ENCODE assay signal across 7 cellular contexts in the genomic region with DNA sequence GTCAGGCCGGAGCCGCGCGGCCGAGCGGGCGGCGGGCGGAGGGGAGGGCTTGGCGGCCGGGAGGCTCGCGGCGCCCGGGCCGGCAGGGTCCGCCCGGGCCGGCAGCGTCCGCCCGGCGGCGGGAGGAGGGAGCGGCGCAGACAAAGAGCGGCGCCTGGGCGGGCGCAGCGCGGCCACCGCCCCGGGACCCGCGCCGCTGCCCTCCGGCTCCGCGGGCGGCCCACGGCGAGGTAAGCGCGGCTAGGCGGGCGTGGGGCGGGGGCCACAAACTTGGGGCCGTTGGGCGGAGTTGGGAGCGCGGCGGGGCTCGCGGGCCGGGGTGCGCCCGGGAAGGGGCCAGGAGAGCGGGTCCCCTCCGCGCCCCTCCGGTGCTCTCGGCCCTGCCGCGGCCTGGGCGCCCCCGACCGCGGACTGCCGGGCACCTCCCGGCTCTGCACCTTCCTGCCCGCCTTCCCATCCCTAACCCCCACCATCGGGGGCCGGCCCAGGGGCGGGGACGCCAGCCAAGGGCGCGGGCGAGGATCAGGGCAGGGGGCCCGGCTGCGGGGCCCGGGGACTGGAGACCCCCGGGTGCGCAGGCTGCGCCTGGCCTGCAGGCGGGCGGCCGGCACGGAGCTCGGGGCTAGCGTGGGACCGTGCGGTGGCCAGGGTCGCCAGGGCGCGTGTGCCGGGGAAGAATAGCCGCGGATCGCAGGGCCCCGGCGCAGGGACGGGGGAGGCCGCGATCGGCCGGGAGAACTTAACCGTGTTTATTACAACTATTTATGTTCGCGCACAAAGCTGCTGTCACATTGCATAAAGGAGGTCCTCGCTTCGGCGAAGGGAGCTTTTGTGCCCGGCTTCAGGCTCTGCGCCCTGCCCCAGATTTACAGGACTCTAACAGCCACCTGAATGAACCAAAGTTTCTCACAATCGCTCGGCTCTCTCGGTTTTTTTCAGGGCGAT. TPM values are rescaled to one million over a fixed set of nuclear protein-coding genes. Genes with fewer than 3 reads are reported as not detected.
DNase-seq lines count a peak whose midpoint lies in the region; ATAC-seq and TF ChIP-seq lines count a peak whose summit lies in the region.

A gene (plus strand): TSS at position 4 of the 945 bp plus-strand sequence. CDS start 110,152 bp downstream, outside the sequence.

- TF ChIP-seq POLR2A in esophagus muscularis mucosa (IDR thresholded peaks at IDR 0.05; ENCODE audit: low read depth) = no peak

- H3K36me3 ChIP-seq in HUES6 (ENCODE audit: control insufficient read depth, insufficient read depth, low read length) (no peaks in the 10 kb centered on the region), esophagus muscularis mucosa (no peaks in the 10 kb centered on the region)

- peaks cover 46% of the 10 kb centered on the region for H3K36me3 Mint-ChIP-seq in activated CD8-positive, alpha-beta T cell treated with anti-CD3 and anti-CD28 coated beads, Interleukin-2, amount 10 ng/mL, durations not matched to agents 7 days and 5 days (ENCODE audit: low read depth)

- H3K4me1 ChIP-seq in HUES6 (ENCODE audit: control insufficient read depth, insufficient read depth, low read length) (peaks cover 22% of the 10 kb centered on the region), esophagus muscularis mucosa (peaks cover 38 to 57% (median 49%) of the 10 kb centered on the region in 4 donors)

- peak within 1 kb of the TSS; percentile 75 for H3K9ac ChIP-seq in HUES6 (ENCODE audit: low read length)

- peaks cover 66% of the 10 kb centered on the region for H3K4me1 Mint-ChIP-seq in activated CD8-positive, alpha-beta T cell treated with anti-CD3 and anti-CD28 coated beads, Interleukin-2, amount 10 ng/mL, durations not matched to agents 7 days and 5 days (ENCODE audit: low read depth)

- DNase-seq in GM12864 (ENCODE audit: low read depth) = no peak
- DNase-seq in activated CD8-positive, alpha-beta T cell treated with anti-CD3 and anti-CD28 coated beads, Interleukin-2, amount 10 ng/mL, durations not matched to agents 7 days and 5 days = peak; percentile 45
- no peak for DNase-seq in esophagus muscularis mucosa (ENCODE audit: extremely low spot score)
- DNase-seq in myocyte (ENCODE audit: low read depth) = peak; percentile 41
- DNase-seq in NCI-H2081 (lab: John Stamatoyannopoulos, UW) = no peak

- H3K4me3 Mint-ChIP-seq in activated CD8-positive, alpha-beta T cell treated with anti-CD3 and anti-CD28 coated beads, Interleukin-2, amount 10 ng/mL, durations not matched to agents 7 days and 5 days = peak within 1 kb of the TSS; percentile 94

- H3K9me3 Mint-ChIP-seq in activated CD8-positive, alpha-beta T cell treated with anti-CD3 and anti-CD28 coated beads, Interleukin-2, amount 10 ng/mL, durations not matched to agents 7 days and 5 days (ENCODE audit: insufficient read depth) = no peaks in the 10 kb centered on the region

- ATAC-seq in GM21515 (IDR thresholded peaks at IDR 0.05; ENCODE audit: unreplicated experiment) = peak; percentile 12
- peak; percentile 14 for ATAC-seq in activated CD8-positive, alpha-beta T cell treated with anti-CD3 and anti-CD28 coated beads, Interleukin-2, amount 10 ng/mL, durations not matched to agents 7 days and 5 days

- H3K4me3 ChIP-seq in GM12864 (ENCODE audit: low read depth, low read length) = peak within 1 kb of the TSS; percentile 62
- peak within 1 kb of the TSS; percentile 89 for H3K4me3 ChIP-seq in HUES6 (ENCODE audit: low read depth, low read length)
- peak within 1 kb of the TSS; percentile 80 to 98 (median 94) for H3K4me3 ChIP-seq in esophagus muscularis mucosa

- H3K27me3 ChIP-seq in HUES6 (ENCODE audit: control insufficient read depth, insufficient read depth, low read length) = no peaks in the 10 kb centered on the region
- no peaks in the 10 kb centered on the region for H3K27me3 ChIP-seq in esophagus muscularis mucosa

- CTCF ChIA-PET in activated CD8-positive, alpha-beta T cell treated with anti-CD3 and anti-CD28 coated beads, Interleukin-2, amount 10 ng/mL, durations not matched to agents 7 days and 5 days (lab: Charles Lee) = interaction anchor here (0.6 to 3.7 kb wide), 9 partner anchors 11 to 349 kb away, joined by 3 to 32 read pairs (median 4); no protein-coding TSS in a partner anchor

- intact Hi-C loops in esophagus muscularis mucosa (cut with DNase I) = loop anchor here (2.0 to 10.0 kb wide), 3 partner anchors 170 to 342 kb away; a partner anchor contains a TSS

- H3K9me3 ChIP-seq in HUES6 (ENCODE audit: control insufficient read depth, insufficient read depth, low read depth, low read length) (0 out of 2 replicates have a peak, but pooled peaks cover 7% of the 10 kb centered on the region), esophagus muscularis mucosa (no peaks in the 10 kb centered on the region)

- no peak for TF ChIP-seq EP300 in esophagus muscularis mucosa (IDR thresholded peaks at IDR 0.05)

- TF ChIP-seq CTCF in GM12864 (IDR thresholded peaks at IDR 0.05; ENCODE audit: low read depth, low read length, missing control alignments) (no peak), esophagus muscularis mucosa (IDR thresholded peaks at IDR 0.05) (peak in 2 of 3 experiments; percentile 12 to 13)

- H3K27me3 Mint-ChIP-seq in activated CD8-positive, alpha-beta T cell treated with anti-CD3 and anti-CD28 coated beads, Interleukin-2, amount 10 ng/mL, durations not matched to agents 7 days and 5 days (ENCODE audit: low read depth) = no peaks in the 10 kb centered on the region

- H3K27ac ChIP-seq in HUES6 (ENCODE audit: low read depth, low read length) (no peak within 1 kb of the TSS; the same call in 1 of the 2 replicates), esophagus muscularis mucosa (replicated peaks in 1 of 4) (peak within 1 kb of the TSS; percentile 86 to 96 (median 92))

- WGBS in esophagus muscularis mucosa = 0% methylated on average over 8 of the region's 119 CpGs

- H3K27ac Mint-ChIP-seq in activated CD8-positive, alpha-beta T cell treated with anti-CD3 and anti-CD28 coated beads, Interleukin-2, amount 10 ng/mL, durations not matched to agents 7 days and 5 days = peak within 1 kb of the TSS; percentile 88

- POLR2A ChIA-PET in activated CD8-positive, alpha-beta T cell treated with anti-CD3 and anti-CD28 coated beads, Interleukin-2, amount 10 ng/mL, durations not matched to agents 7 days and 5 days (lab: Charles Lee) = interaction anchor here (0.6 to 3.1 kb wide), 22 partner anchors 8 to 415 kb away, joined by 3 to 44 read pairs (median 6); no protein-coding TSS in a partner anchor

RNA-seq across cellular contexts. Expression of the gene that starts here (rescaled TPM):
- total RNA-seq in activated CD8-positive, alpha-beta T cell treated with anti-CD3 and anti-CD28 coated beads, Interleukin-2, amount 10 ng/mL, durations not matched to agents 7 days and 5 days = 10 to 100 TPM; 60.7 to 61.3 TPM
- total RNA-seq in esophagus muscularis mucosa = 100 to 1,000 TPM in 2 of 4 donors, 10 to 100 TPM in 2; 59.8 to 130 (median 96.2) TPM
- total RNA-seq in myocyte = 37.3 and 46.6 TPM in 2 replicates
- 29.9 TPM for polyA plus RNA-seq in myocyte (2012)

Comparison
In these comparisons a context has a peak if more than half of its experiments do, and no peak if none do; other contexts are left out.
1. DNase-seq: peak in activated CD8-positive, alpha-beta T cell treated with anti-CD3 and anti-CD28 coated beads, Interleukin-2, amount 10 ng/mL, durations not matched to agents 7 days and 5 days (single experiment) and myocyte (single experiment); none in GM12864 (single experiment), esophagus muscularis mucosa (single experiment) and NCI-H2081 (0 of 2).
2. Peak in every context shown above with its lines, with median percentiles within 50 percentile points of each other: H3K4me3 ChIP-seq.